Comparison of ENCODE assay signal across 24 cellular contexts in the genomic region with DNA sequence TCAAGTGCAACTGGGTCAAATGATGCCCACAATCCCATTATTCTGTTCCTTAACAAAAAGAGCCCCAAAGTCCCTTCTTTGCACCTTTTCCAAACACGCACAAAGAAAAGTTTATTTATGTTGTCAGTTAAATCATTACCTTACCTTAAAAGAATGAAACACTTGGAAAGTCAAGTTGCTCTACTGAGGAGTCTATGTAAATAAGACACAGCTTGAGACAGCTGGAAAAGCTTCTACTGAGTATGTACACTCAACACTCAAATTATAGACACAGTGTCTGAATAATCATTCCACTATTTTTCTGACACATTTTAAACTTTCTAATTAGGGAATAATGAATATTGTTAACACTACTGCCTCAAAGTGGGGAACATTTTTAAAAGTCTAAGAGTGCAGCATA. TPM values are rescaled to one million over a fixed set of nuclear protein-coding genes. Genes with fewer than 3 reads are reported as not detected.
DNase-seq lines count a peak whose midpoint lies in the region; ATAC-seq and TF ChIP-seq lines count a peak whose summit lies in the region.
"Had no signal": no experiment of that assay in that cellular context is flagged by ENCODE, and none has a peak within 500 bp of the region (broad histone marks: within the 10 kb centered on the region; RNA-seq: fewer than 3 reads in every experiment).

No MANE protein-coding gene starts in this region.

- H3K79me1 ChIP-seq in mesenchymal stem cell (replicated peaks; ENCODE audit: low read length, poor library complexity, severe bottlenecking) = peaks cover 20% of the 10 kb centered on the region

- peaks cover 3% of the 10 kb centered on the region in 2 donors for H3K4me1 ChIP-seq in ascending aorta
- H3K4me1 ChIP-seq in mesenchymal stem cell (ENCODE audit: control insufficient read depth, insufficient read depth, low read depth, low read length) = peaks cover 40% of the 10 kb centered on the region

- H3K4me2 ChIP-seq in mesenchymal stem cell (ENCODE audit: low read length, poor library complexity, severe bottlenecking) = no peak overlapping the region
- H3K4me2 ChIP-seq: A549 had no signal

- H3K27me3 Mint-ChIP-seq in activated T-cell treated with anti-CD3 and anti-CD28 coated beads, Interleukin-2, amount 50 U/mL, for 24 hours = no peaks in the 10 kb centered on the region
- H3K27me3 Mint-ChIP-seq in activated T-cell treated with anti-CD3 and anti-CD28 coated beads, Interleukin-2, amount 50 U/mL, for 4 hours (ENCODE audit: low read depth) = no peaks in the 10 kb centered on the region
- H3K27me3 Mint-ChIP-seq: stimulated activated naive CD8-positive, alpha-beta T cell treated with anti-CD3 and anti-CD28 coated beads, Interleukin-15, amount 100 ng/mL, for 72 hours had no signal

- ATAC-seq in activated T-cell treated with anti-CD3 and anti-CD28 coated beads, Interleukin-2, amount 50 U/mL, for 4 hours = no peak
- no peak for ATAC-seq in HG03460 (IDR thresholded peaks at IDR 0.05; ENCODE audit: unreplicated experiment)
- ATAC-seq: A549; left colon; stimulated activated naive CD8-positive, alpha-beta T cell treated with anti-CD3 and anti-CD28 coated beads, Interleukin-15, amount 100 ng/mL, for 72 hours had no signal

- H3K14ac ChIP-seq in mesenchymal stem cell (ENCODE audit: low read length in 2 of 2) = no peak overlapping the region

- peak overlapping the region; percentile 89 for H3K27ac Mint-ChIP-seq in activated T-cell treated with anti-CD3 and anti-CD28 coated beads, Interleukin-2, amount 50 U/mL, for 24 hours

- H3K36me3 Mint-ChIP-seq in activated T-cell treated with anti-CD3 and anti-CD28 coated beads, Interleukin-2, amount 50 U/mL, for 24 hours (ENCODE audit: low read depth) = peaks cover 100% of the 10 kb centered on the region
- H3K36me3 Mint-ChIP-seq in activated T-cell treated with anti-CD3 and anti-CD28 coated beads, Interleukin-2, amount 50 U/mL, for 4 hours (ENCODE audit: insufficient read depth) = peaks cover 54% of the 10 kb centered on the region

- no peak overlapping the region for H2BK15ac ChIP-seq in mesenchymal stem cell (ENCODE audit: low read depth, poor library complexity, severe bottlenecking)

- H2AK5ac ChIP-seq in mesenchymal stem cell (ENCODE audit: low read length, severe bottlenecking) = no peak overlapping the region

- H3K4me3 Mint-ChIP-seq in activated T-cell treated with anti-CD3 and anti-CD28 coated beads, Interleukin-2, amount 50 U/mL, for 24 hours = no peak overlapping the region
- H3K4me3 Mint-ChIP-seq in activated T-cell treated with anti-CD3 and anti-CD28 coated beads, Interleukin-2, amount 50 U/mL, for 4 hours = no peak overlapping the region
- H3K4me3 Mint-ChIP-seq: endodermal cell; stimulated activated naive CD8-positive, alpha-beta T cell treated with anti-CD3 and anti-CD28 coated beads, Interleukin-15, amount 100 ng/mL, for 72 hours had no signal

- no peak for TF ChIP-seq CTCF in ascending aorta (IDR thresholded peaks at IDR 0.05)

- H3K27ac ChIP-seq in ascending aorta (peak overlapping the region; percentile 32 to 34), mesenchymal stem cell (ENCODE audit: low read length, poor library complexity, severe bottlenecking) (peak overlapping the region; percentile 80)
- H3K27ac ChIP-seq: A549, upper lobe of left lung had no signal

- no peak for DNase-seq in activated T-cell treated with anti-CD3 and anti-CD28 coated beads, Interleukin-2, amount 50 U/mL, for 24 hours
- no peak for DNase-seq in activated T-cell treated with anti-CD3 and anti-CD28 coated beads, Interleukin-2, amount 50 U/mL, for 4 hours
- DNase-seq in ascending aorta (ENCODE audit: low spot score in 2 of 2) (no peak), mesenchymal stem cell (peak; percentile 59), GM03348 (ENCODE audit: low spot score) (no peak), NCI-H1436 (lab: John Stamatoyannopoulos, UW) (no peak)
- no peak for DNase-seq in activated effector memory CD4-positive, alpha-beta T cell treated with Interleukin-2 at 50 U/mL for 16 hours
- DNase-seq: activated CD4-positive, alpha-beta T cell treated with anti-CD3 and anti-CD28 coated beads for 4 hours; activated CD8-positive, alpha-beta memory T cell treated with anti-CD3 and anti-CD28 coated beads, Interleukin-2, amount 50 U/mL, for 48 hours; Calu3; endodermal cell; left colon; NCI-H1105; NCI-H510A treated with DMSO at 0.1 percent for 48 hours; NK-92 treated with Interleukin-12 subunit alpha and Interleukin-12 subunit beta, amount 100 ng/mL, for 24 hours; stimulated activated CD4-positive, alpha-beta T cell treated with anti-CD3 and anti-CD28 coated beads, Interleukin-2, amount 100 ng/mL, for 48 hours; stimulated activated naive CD8-positive, alpha-beta T cell treated with anti-CD3 and anti-CD28 coated beads, Interleukin-15, amount 100 ng/mL, for 72 hours; upper lobe of left lung had no signal

- H3K4me1 Mint-ChIP-seq in activated T-cell treated with anti-CD3 and anti-CD28 coated beads, Interleukin-2, amount 50 U/mL, for 24 hours (ENCODE audit: low read depth) = peaks cover 73% of the 10 kb centered on the region
- H3K4me1 Mint-ChIP-seq in activated T-cell treated with anti-CD3 and anti-CD28 coated beads, Interleukin-2, amount 50 U/mL, for 4 hours (ENCODE audit: low read depth) = peaks cover 40% of the 10 kb centered on the region

- H3K36me3 ChIP-seq in ascending aorta (peaks cover 69 to 79% of the 10 kb centered on the region in 2 donors), mesenchymal stem cell (ENCODE audit: control insufficient read depth in 1 of 2, insufficient read depth in 2 of 2, low read depth in 1 of 2, low read length in 2 of 2) (peaks cover 49 to 87% of the 10 kb centered on the region in 2 experiments)

- no CpG with 5 or more reads among the region's 1 CpG for WGBS in mesenchymal stem cell

- no peak overlapping the region for H2AFZ ChIP-seq in mesenchymal stem cell (ENCODE audit: low read depth, low read length)

- H4K91ac ChIP-seq in mesenchymal stem cell (ENCODE audit: low read length) = no peak overlapping the region

- no peak overlapping the region for H2BK5ac ChIP-seq in mesenchymal stem cell (ENCODE audit: low read depth, low read length, poor library complexity, severe bottlenecking)

- H3K23ac ChIP-seq in mesenchymal stem cell (ENCODE audit: low read length in 2 of 2) = no peak overlapping the region

- peak overlapping the region in 1 of 2 experiments; percentile 35 for H3K4ac ChIP-seq in mesenchymal stem cell (ENCODE audit: low read depth in 1 of 2, low read length in 2 of 2)

- H2BK120ac ChIP-seq in mesenchymal stem cell (ENCODE audit: low read depth, low read length) = no peak overlapping the region

- H2BK12ac ChIP-seq in mesenchymal stem cell (ENCODE audit: low read length in 2 of 2) = no peak overlapping the region

- H3K9ac ChIP-seq in mesenchymal stem cell (ENCODE audit: low read length) = no peak overlapping the region

- H3K4me3 ChIP-seq in ascending aorta (no peak overlapping the region), mesenchymal stem cell (ENCODE audit: insufficient read depth in 1 of 2, low read depth in 1 of 2, low read length in 2 of 2) (no peak overlapping the region)
- H3K4me3 ChIP-seq: A549; BLaER1 treated with 17β-estradiol and CSF1 and Interleukin-3, amounts not matched to agents 10 nM and 100 nM; prostate gland; upper lobe of left lung had no signal

- no peaks in the 10 kb centered on the region for H3K9me3 Mint-ChIP-seq in activated T-cell treated with anti-CD3 and anti-CD28 coated beads, Interleukin-2, amount 50 U/mL, for 24 hours
- no peaks in the 10 kb centered on the region for H3K9me3 Mint-ChIP-seq in activated T-cell treated with anti-CD3 and anti-CD28 coated beads, Interleukin-2, amount 50 U/mL, for 4 hours
- H3K9me3 Mint-ChIP-seq: endodermal cell; stimulated activated naive CD8-positive, alpha-beta T cell treated with anti-CD3 and anti-CD28 coated beads, Interleukin-15, amount 100 ng/mL, for 72 hours had no signal

- H3K9me3 ChIP-seq in ascending aorta (no peaks in the 10 kb centered on the region), mesenchymal stem cell (ENCODE audit: control insufficient read depth, low read length) (no peaks in the 10 kb centered on the region)
- H3K9me3 ChIP-seq: A549; BLaER1 treated with 17β-estradiol and CSF1 and Interleukin-3, amounts not matched to agents 10 nM and 100 nM; prostate gland; upper lobe of left lung had no signal

- H3K27me3 ChIP-seq in ascending aorta (no peaks in the 10 kb centered on the region), mesenchymal stem cell (ENCODE audit: control insufficient read depth in 1 of 2, insufficient read depth in 1 of 2, low read length in 2 of 2) (no peaks in the 10 kb centered on the region)
- H3K27me3 ChIP-seq: BLaER1 treated with 17β-estradiol and CSF1 and Interleukin-3, amounts not matched to agents 10 nM and 100 nM; upper lobe of left lung had no signal

- H4K8ac ChIP-seq in mesenchymal stem cell (ENCODE audit: low read length) = no peak overlapping the region

- no peak overlapping the region for H3K18ac ChIP-seq in mesenchymal stem cell (ENCODE audit: low read depth in 1 of 2, low read length in 2 of 2)

- intact Hi-C loops in ascending aorta (cut with DNase I) = no loop called here

RNA-seq across cellular contexts. Expression of a gene that starts 21.6 kb away (rescaled TPM):
- total RNA-seq in activated T-cell treated with anti-CD3 and anti-CD28 coated beads, Interleukin-2, amount 50 U/mL, for 4 hours = 10 to 100 TPM in 1 of 3 donors, 1 to 10 TPM in 2; 6.9 to 11.0 (median 8.6) TPM
- not detected for total RNA-seq in ascending aorta
- 272 TPM for polyA plus RNA-seq in mesenchymal stem cell (2013, experiment 1 of 2)
- polyA plus RNA-seq in mesenchymal stem cell (2013, experiment 2 of 2) = 276 TPM
- total RNA-seq: skeletal muscle tissue had no signal
- polyA plus RNA-seq: neural cell had no signal

RNA-seq across cellular contexts. Expression of a gene that starts 41.3 kb away (rescaled TPM):
- 100 to 1,000 TPM; 194 to 201 (median 199) TPM for total RNA-seq in activated T-cell treated with anti-CD3 and anti-CD28 coated beads, Interleukin-2, amount 50 U/mL, for 4 hours
- total RNA-seq in ascending aorta = 54.5 TPM
- 67.4 TPM for polyA plus RNA-seq in mesenchymal stem cell (2013, experiment 1 of 2)
- polyA plus RNA-seq in mesenchymal stem cell (2013, experiment 2 of 2) = 68.8 TPM
